In the genomic region with DNA sequence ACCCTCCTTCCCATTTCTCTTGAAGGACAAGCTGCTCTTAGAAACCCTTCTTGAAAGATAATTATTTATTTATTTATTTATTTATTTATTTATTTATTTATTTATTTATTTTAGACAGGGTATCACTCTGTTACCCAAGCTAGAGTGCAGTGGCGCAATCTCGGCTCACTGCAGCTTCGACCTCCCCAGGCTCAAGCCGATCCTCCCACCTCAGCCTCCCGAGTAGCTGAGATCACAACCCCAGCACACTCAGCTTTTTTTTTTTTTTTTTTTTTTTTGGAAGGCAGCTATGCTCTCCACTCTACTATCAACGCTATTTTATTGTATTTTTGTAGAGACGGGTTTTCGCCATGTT, we compare ENCODE assay signal across 12 cellular contexts. TPM values are rescaled to one million over a fixed set of nuclear protein-coding genes. Genes with fewer than 3 reads are reported as not detected.
DNase-seq lines count a peak whose midpoint lies in the region; ATAC-seq and TF ChIP-seq lines count a peak whose summit lies in the region.
"Had no signal": no experiment of that assay in that cellular context is flagged by ENCODE, and none has a peak within 500 bp of the region (broad histone marks: within the 10 kb centered on the region; RNA-seq: fewer than 3 reads in every experiment).

No MANE protein-coding gene starts in this region.

- DNase-seq in Calu3 (no peak), PC-3 (no peak), endodermal cell (no peak), NCI-H345 treated with DMSO at 0.1 percent for 48 hours (lab: John Stamatoyannopoulos, UW; ENCODE audit: unreplicated experiment) (no peak), HFFc6 (no peak), RPMI8226 (no peak), NCI-H2029 treated with DMSO at 0.1 percent for 48 hours (lab: John Stamatoyannopoulos, UW) (no peak)

- no peaks in the 10 kb centered on the region for H3K27me3 ChIP-seq in PC-3 (ENCODE audit: low read length)
- no peaks in the 10 kb centered on the region for H3K27me3 ChIP-seq in endodermal cell (ENCODE audit: control insufficient read depth, insufficient read depth, low read length, poor library complexity, severe bottlenecking)
- no peaks in the 10 kb centered on the region for H3K27me3 ChIP-seq in rectal smooth muscle tissue (ENCODE audit: control insufficient read depth, insufficient read depth, low read length)

- H3K27ac Mint-ChIP-seq in Calu3 (ENCODE audit: unreplicated experiment) (no peak overlapping the region), endodermal cell (no peak overlapping the region), HFFc6 (no peak overlapping the region)

- H3K36me3 Mint-ChIP-seq in Calu3 (ENCODE audit: insufficient read depth, unreplicated experiment) (peaks cover 28% of the 10 kb centered on the region), endodermal cell (ENCODE audit: low read depth) (peaks cover 17% of the 10 kb centered on the region), HFFc6 (ENCODE audit: low read depth) (0 out of 2 replicates have a peak, but pooled peaks cover 6% of the 10 kb centered on the region)

- H3K36me3 ChIP-seq in PC-3 (ENCODE audit: low read depth, low read length) (peaks cover 17% of the 10 kb centered on the region), endodermal cell (ENCODE audit: control insufficient read depth, insufficient read depth, low read length) (peaks cover 22% of the 10 kb centered on the region), rectal smooth muscle tissue (ENCODE audit: control insufficient read depth, insufficient read depth, low read length) (no peaks in the 10 kb centered on the region)

- H3K9me3 Mint-ChIP-seq in Calu3 (ENCODE audit: low read depth, unreplicated experiment) = no peaks in the 10 kb centered on the region
- H3K9me3 Mint-ChIP-seq in endodermal cell = no peaks in the 10 kb centered on the region
- H3K9me3 Mint-ChIP-seq in HFFc6 = no peaks in the 10 kb centered on the region
- H3K9me3 Mint-ChIP-seq: activated naive CD4-positive, alpha-beta T cell treated with anti-CD3 and anti-CD28 coated beads, Interleukin-2, amount 50 U/mL, for 72 hours had no signal

- H3K4me2 ChIP-seq in PC-3 (ENCODE audit: low read length) = peak overlapping the region; percentile 90; the same call in 1 of the 2 replicates

- POLR2A ChIA-PET in PC-3 (lab: Charles Lee; ENCODE audit: unreplicated experiment) = no interaction called here

- H3K4me3 ChIP-seq in PC-3 (ENCODE audit: low read length) (no peak overlapping the region), endodermal cell (ENCODE audit: low read length) (no peak overlapping the region), rectal smooth muscle tissue (ENCODE audit: low read length) (peak overlapping the region; percentile 79)

- intact Hi-C loops in Calu3 (cut with micrococcal nuclease; ENCODE audit: unreplicated experiment) = loop anchor here (5.0 to 10.0 kb wide), 3 partner anchors 48 to 401 kb away; no protein-coding TSS in a partner anchor
- intact Hi-C loops in PC-3 (cut with micrococcal nuclease) = loop anchor here (5.0 kb wide), 1 partner anchor 241 kb away; the partner anchor contains the start of gene ARFGEF3

- no peak for TF ChIP-seq CTCF in Calu3 (IDR thresholded peaks at IDR 0.05; ENCODE audit: unreplicated experiment)
- TF ChIP-seq CTCF in PC-3 (conservative IDR thresholded peaks at IDR 0.05; ENCODE audit: low read depth, low read length) = no peak
- no peak for TF ChIP-seq CTCF in endodermal cell (conservative IDR thresholded peaks at IDR 0.05)
- no peak for TF ChIP-seq CTCF in HFFc6 (IDR thresholded peaks at IDR 0.05)

- no peaks in the 10 kb centered on the region for H3K9me3 ChIP-seq in PC-3 (ENCODE audit: low read length)
- H3K9me3 ChIP-seq in endodermal cell (ENCODE audit: control insufficient read depth, low read length) = no peaks in the 10 kb centered on the region

- H3F3A ChIP-seq in PC-3 (ENCODE audit: low read length, unreplicated experiment) = no peaks in the 10 kb centered on the region

- no peak overlapping the region for H3K27ac ChIP-seq in PC-3 (ENCODE audit: low read length)
- no peak overlapping the region for H3K27ac ChIP-seq in endodermal cell (ENCODE audit: low read depth, low read length)
- peak overlapping the region; percentile 88 for H3K27ac ChIP-seq in rectal smooth muscle tissue (ENCODE audit: low read depth, low read length)

- H3K9me2 ChIP-seq in PC-3 (replicated peaks; ENCODE audit: low read length) = no peaks in the 10 kb centered on the region

- H3K9ac ChIP-seq in PC-3 (ENCODE audit: low read length) (no peak overlapping the region), endodermal cell (ENCODE audit: extremely low read depth, low read length, poor library complexity, severe bottlenecking) (no peak overlapping the region), rectal smooth muscle tissue (ENCODE audit: low read length) (no peak overlapping the region)

- H3K27me3 Mint-ChIP-seq in Calu3 (ENCODE audit: unreplicated experiment) = no peaks in the 10 kb centered on the region
- H3K27me3 Mint-ChIP-seq in endodermal cell (ENCODE audit: insufficient read depth) = no peaks in the 10 kb centered on the region
- H3K27me3 Mint-ChIP-seq in HFFc6 (ENCODE audit: insufficient read depth) = no peaks in the 10 kb centered on the region; the same call in 1 of the 2 replicates

- no peak for ATAC-seq in PC-3

- H3K4me1 ChIP-seq in PC-3 (ENCODE audit: insufficient read depth, low read length) (peaks cover 20% of the 10 kb centered on the region; the same call in 1 of the 2 replicates), endodermal cell (ENCODE audit: control insufficient read depth, insufficient read depth, low read length) (no peaks in the 10 kb centered on the region), rectal smooth muscle tissue (ENCODE audit: control insufficient read depth, insufficient read depth, low read length) (no peaks in the 10 kb centered on the region)

- no peaks in the 10 kb centered on the region for H3K4me1 Mint-ChIP-seq in Calu3 (ENCODE audit: low read depth, unreplicated experiment)
- peaks cover 13% of the 10 kb centered on the region for H3K4me1 Mint-ChIP-seq in endodermal cell
- H3K4me1 Mint-ChIP-seq in HFFc6 (ENCODE audit: low read depth) = peaks cover 22% of the 10 kb centered on the region

- H4K20me1 ChIP-seq in PC-3 (ENCODE audit: low read length) = no peaks in the 10 kb centered on the region

- peak overlapping the region; percentile 76 for H3K4me3 Mint-ChIP-seq in Calu3 (ENCODE audit: low read depth, unreplicated experiment)
- peak overlapping the region; percentile 90 for H3K4me3 Mint-ChIP-seq in endodermal cell
- no peak overlapping the region; the same call in none of the 2 replicates for H3K4me3 Mint-ChIP-seq in HFFc6

- H2AFZ ChIP-seq in PC-3 (ENCODE audit: low read length) = no peak overlapping the region

- WGBS in endodermal cell (ENCODE audit: insufficient coverage in 1 of 2, insufficient read length in 1 of 2), 2 experiments = 95 to 100% methylated on average over 2 to 8 of the region's 8 CpGs

- H3K79me2 ChIP-seq in PC-3 (ENCODE audit: low read length) = peaks cover 10% of the 10 kb centered on the region

- CTCF ChIA-PET in Calu3 (lab: Charles Lee) (interaction anchor here (0.6 kb wide), 2 partner anchors 240 to 395 kb away, joined by 3 to 4 read pairs; no protein-coding TSS in a partner anchor), PC-3 (lab: Charles Lee) (interaction anchor here (0.5 to 0.6 kb wide), 2 partner anchors 53 to 218 kb away, joined by 3 read pairs; no protein-coding TSS in a partner anchor)

- no TSS peak for BruUV-seq in Calu3 (replicated peaks; lab: Mats Ljungman, UMichigan)
- no TSS peak for BruUV-seq in PC-3 (replicated peaks; lab: Mats Ljungman, UMichigan)

RNA-seq across cellular contexts. Expression of gene HEBP2, which starts 1.2 kb away (rescaled TPM):
- total RNA-seq in Calu3 (2022) (33.4 and 36.7 TPM in 2 replicates), PC-3 (2014; rRNA removed) (58.9 and 74.6 TPM in 2 replicates), endodermal cell (10 to 100 TPM; 53.9 to 95.7 TPM)
- polyA plus RNA-seq in endodermal cell (2013, experiment 1 of 2) = 43.0 TPM
- 50.2 TPM for polyA plus RNA-seq in endodermal cell (2013, experiment 2 of 2)
- total RNA-seq in HFFc6 (2021; fragmentation: NEBNext Ultra II Directional; extraction: Animal tissue kit (Norgen Biotek cat#: 25700)) = 10 to 100 TPM; 39.7 to 48.4 (median 44.9) TPM

RNA-seq across cellular contexts. Expression of gene SMIM28, which starts 25.1 kb away (rescaled TPM):
- total RNA-seq in Calu3 (2022) (not detected in 2 replicates), PC-3 (2014; rRNA removed) (not detected in 2 replicates), endodermal cell (under 1 TPM in 1 of 2 donors, not detected in 1; 0.33 TPM)
- polyA plus RNA-seq in endodermal cell (2013, experiment 1 of 2) = not detected
- polyA plus RNA-seq in endodermal cell (2013, experiment 2 of 2) = not detected
- not detected for total RNA-seq in HFFc6 (2021; fragmentation: NEBNext Ultra II Directional; extraction: Animal tissue kit (Norgen Biotek cat#: 25700))
- total RNA-seq: activated naive CD4-positive, alpha-beta T cell treated with anti-CD3 and anti-CD28 coated beads, Interleukin-2, amount 50 U/mL, for 72 hours; frontal cortex; Right ventricle myocardium superior; urinary bladder had no signal
- polyA plus RNA-seq: urinary bladder had no signal
